11 cellular contexts compared by ENCODE assay signal in the genomic region with DNA sequence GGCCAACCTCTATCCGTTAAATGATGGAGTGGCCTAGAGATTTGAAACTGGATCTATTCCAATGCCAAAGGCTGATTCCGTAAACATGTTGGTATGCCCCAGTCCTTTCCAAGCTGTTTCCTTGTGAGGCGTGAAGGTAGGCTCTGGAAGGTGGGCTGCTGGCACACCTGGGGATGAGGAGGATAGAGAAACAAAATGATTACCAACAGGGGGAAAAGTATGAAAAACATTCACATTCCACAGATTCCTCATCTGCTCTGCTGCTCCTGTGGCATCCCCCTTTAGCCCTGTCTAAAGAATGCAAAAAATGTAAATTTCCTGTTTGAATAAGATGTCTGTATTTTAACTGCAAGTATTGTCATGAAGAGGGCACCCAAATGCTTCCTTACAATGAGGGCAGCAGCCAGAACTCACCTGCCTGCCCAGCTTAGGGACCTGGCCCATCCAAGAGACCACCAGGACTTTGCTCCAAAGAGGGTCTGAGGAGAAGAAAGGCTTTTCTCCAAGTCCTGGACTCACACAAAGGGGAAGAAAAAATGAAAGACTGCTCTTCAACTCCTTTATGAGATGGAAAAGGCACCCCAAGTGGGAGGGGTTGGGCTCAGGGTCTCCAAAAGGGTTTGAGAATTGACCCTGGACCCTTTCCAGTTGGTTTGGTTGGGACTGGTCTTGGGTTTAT.
A peak's percentile ranks its signal among the peaks of the same experiment; 100 is the strongest.
DNase-seq lines count a peak whose midpoint lies in the region; ATAC-seq and TF ChIP-seq lines count a peak whose summit lies in the region.
"Had no signal": no experiment of that assay in that cellular context is flagged by ENCODE, and none has a peak within 500 bp of the region (broad histone marks: within the 10 kb centered on the region; RNA-seq: fewer than 3 reads in every experiment).

No MANE protein-coding gene starts in this region.

- no peaks in the 10 kb centered on the region for H3K79me1 ChIP-seq in H9 (ENCODE audit: insufficient read depth, low read depth, low read length, poor library complexity, severe bottlenecking)

- 0 out of 2 replicates have a peak overlapping the region, but pooled peaks have one; percentile 38 for H3K14ac ChIP-seq in H9 (ENCODE audit: insufficient read depth, low read length)

- H3K4me2 ChIP-seq in H9 (ENCODE audit: insufficient read depth, insufficient read length, low read length): peak overlapping the region; percentile 27

- H3K56ac ChIP-seq in H9 (ENCODE audit: insufficient read length, low read depth, low read length): no peak overlapping the region

- no peak overlapping the region for H2BK20ac ChIP-seq in H9 (ENCODE audit: low read depth, low read length, poor library complexity, severe bottlenecking)

- H2BK12ac ChIP-seq in H9 (ENCODE audit: insufficient read length, low read depth, low read length): no peak overlapping the region

- no peak overlapping the region for H3K23ac ChIP-seq in H9 (ENCODE audit: insufficient read length, low read depth, low read length)

- no peak overlapping the region for H2BK5ac ChIP-seq in H9 (ENCODE audit: insufficient read length, low read length)

- peak overlapping the region; percentile 41 for H3K18ac ChIP-seq in H9 (ENCODE audit: insufficient read length, low read depth, low read length)

- no peak overlapping the region for H2BK15ac ChIP-seq in H9 (ENCODE audit: low read depth, low read length)

- no peak overlapping the region for H4K8ac ChIP-seq in H9 (replicated peaks; ENCODE audit: insufficient read length, low read depth, low read length)

- H3K27me3 Mint-ChIP-seq in H9 (ENCODE audit: low read depth) (no peaks in the 10 kb centered on the region), immature natural killer cell (ENCODE audit: low read depth in 3 of 3) (peaks cover 0 to 2% (median 0%) of the 10 kb centered on the region in 3 donors)
- no peaks in the 10 kb centered on the region for H3K27me3 Mint-ChIP-seq in stimulated activated memory B cell treated with anti-CD40 and anti-IgM and Interleukin-4, amounts not matched to agents 10 μg/mL and 1 μg/mL and 100 μg/mL, for 72 hours
- H3K27me3 Mint-ChIP-seq: activated CD8-positive, alpha-beta T cell treated with anti-CD3 and anti-CD28 coated beads for 36 hours; IgD-negative memory B cell had no signal

- H3K36me3 Mint-ChIP-seq in H9 (ENCODE audit: insufficient read depth in 1 of 3, low read depth in 3 of 3): peaks cover 5 to 15% (median 7%) of the 10 kb centered on the region in 3 experiments
- H3K36me3 Mint-ChIP-seq in stimulated activated memory B cell treated with anti-CD40 and anti-IgM and Interleukin-4, amounts not matched to agents 10 μg/mL and 1 μg/mL and 100 μg/mL, for 72 hours: no peaks in the 10 kb centered on the region
- H3K36me3 Mint-ChIP-seq in immature natural killer cell: peaks cover 0 to 3% (median 0%) of the 10 kb centered on the region in 3 donors

- H3K4me1 Mint-ChIP-seq in H9 (peaks cover 74 to 77% of the 10 kb centered on the region in 2 experiments), immature natural killer cell (peaks cover 4 to 11% of the 10 kb centered on the region in 2 donors)
- peaks cover 35% of the 10 kb centered on the region for H3K4me1 Mint-ChIP-seq in stimulated activated memory B cell treated with anti-CD40 and anti-IgM and Interleukin-4, amounts not matched to agents 10 μg/mL and 1 μg/mL and 100 μg/mL, for 72 hours

- ATAC-seq in stimulated activated memory B cell treated with anti-CD40 and anti-IgM and Interleukin-4, amounts not matched to agents 10 μg/mL and 1 μg/mL and 100 μg/mL, for 72 hours: no peak

- no peak overlapping the region for H2AFZ ChIP-seq in H9 (ENCODE audit: low read length)

- H3K9me3 Mint-ChIP-seq in H9 (peaks cover 0 to 3% of the 10 kb centered on the region in 2 experiments; a peak in 1 of 5 replicates), immature natural killer cell (no peaks in the 10 kb centered on the region)
- H3K9me3 Mint-ChIP-seq in stimulated activated memory B cell treated with anti-CD40 and anti-IgM and Interleukin-4, amounts not matched to agents 10 μg/mL and 1 μg/mL and 100 μg/mL, for 72 hours: no peaks in the 10 kb centered on the region
- H3K9me3 Mint-ChIP-seq: activated CD8-positive, alpha-beta T cell treated with anti-CD3 and anti-CD28 coated beads for 36 hours; IgD-negative memory B cell; neural crest cell had no signal

- TF ChIP-seq CTCF in H9 (conservative IDR thresholded peaks at IDR 0.05): no peak

- H4K91ac ChIP-seq in H9 (ENCODE audit: insufficient read length, low read depth, low read length): peak overlapping the region; percentile 23

- no peak overlapping the region for H3T11ph ChIP-seq in H9 (ENCODE audit: low read length)

- H2AK5ac ChIP-seq in H9 (ENCODE audit: insufficient read length, low read length): no peak overlapping the region

- H4K5ac ChIP-seq in H9 (ENCODE audit: insufficient read length, low read depth, low read length): no peak overlapping the region

- H4K20me1 ChIP-seq in H9 (ENCODE audit: control insufficient read depth, insufficient read depth, insufficient read length): no peaks in the 10 kb centered on the region

- H3K4me1 ChIP-seq in H9 (ENCODE audit: insufficient read depth, low read length): peaks cover 30% of the 10 kb centered on the region

- no peaks in the 10 kb centered on the region for H3K79me2 ChIP-seq in H9 (ENCODE audit: insufficient read depth, low read length)

- peak overlapping the region; percentile 70 for H2BK120ac ChIP-seq in H9 (ENCODE audit: low read depth, low read length, poor library complexity, severe bottlenecking)

- H3K27ac ChIP-seq in H9 (ENCODE audit: insufficient read length, low read depth, low read length): peak overlapping the region; percentile 79

- WGBS in H9 (ENCODE audit: extremely low coverage, insufficient read length, low lambda C conversion rate): no CpG with 5 or more reads among the region's 3 CpGs

- H3K9ac ChIP-seq in H9 (ENCODE audit: extremely low read depth, insufficient read length, low read length): no peak overlapping the region

- H3K4ac ChIP-seq in H9 (ENCODE audit: low read depth, low read length): no peak overlapping the region; the same call in 1 of the 2 replicates

- H3K4me3 Mint-ChIP-seq in H9 (peak overlapping the region; percentile 9 to 58; a peak in 4 of 5 replicates), immature natural killer cell (no peak overlapping the region)
- no peak overlapping the region for H3K4me3 Mint-ChIP-seq in stimulated activated memory B cell treated with anti-CD40 and anti-IgM and Interleukin-4, amounts not matched to agents 10 μg/mL and 1 μg/mL and 100 μg/mL, for 72 hours
- H3K4me3 Mint-ChIP-seq: activated CD8-positive, alpha-beta T cell treated with anti-CD3 and anti-CD28 coated beads for 36 hours; neural crest cell had no signal

- DNase-seq in H9 (peak; percentile 78), astrocyte of the hippocampus (ENCODE audit: low read depth, low spot score) (peak; percentile 67), iPS-NIHi7 (ENCODE audit: extremely low spot score) (peak; percentile 61), immature natural killer cell (no peak), NCI-H82 (lab: John Stamatoyannopoulos, UW) (no peak), NCI-H1105 treated with DMSO at 0.1 percent for 48 hours (lab: John Stamatoyannopoulos, UW) (no peak)
- no peak for DNase-seq in activated T-cell treated with anti-CD3 and anti-CD28 coated beads, Interleukin-2, amount 50 U/mL, for 48 hours
- DNase-seq: activated CD8-positive, alpha-beta T cell treated with anti-CD3 and anti-CD28 coated beads for 36 hours had no signal

- H3K9me3 ChIP-seq in H9 (ENCODE audit: control insufficient read depth, low read depth, low read length): no peaks in the 10 kb centered on the region

- H3K27me3 ChIP-seq in H9 (ENCODE audit: insufficient read depth, low read length): no peaks in the 10 kb centered on the region

- H3K27ac Mint-ChIP-seq in H9: peak overlapping the region; percentile 94 to 98 (median 97)
- H3K27ac Mint-ChIP-seq in stimulated activated memory B cell treated with anti-CD40 and anti-IgM and Interleukin-4, amounts not matched to agents 10 μg/mL and 1 μg/mL and 100 μg/mL, for 72 hours: peak overlapping the region; percentile 61
- H3K27ac Mint-ChIP-seq in immature natural killer cell: peak overlapping the region in 1 of 6 donors; percentile 59
- H3K27ac Mint-ChIP-seq: activated CD8-positive, alpha-beta T cell treated with anti-CD3 and anti-CD28 coated beads for 36 hours; IgD-negative memory B cell had no signal

- no peaks in the 10 kb centered on the region for H3K23me2 ChIP-seq in H9 (ENCODE audit: insufficient read length, low read depth, low read length, poor library complexity, severe bottlenecking)

Comparison
In these comparisons a context has a peak if more than half of its experiments do, and no peak if none do; other contexts are left out.
1. DNase-seq: peak in H9 (single experiment), astrocyte of the hippocampus (single experiment) and iPS-NIHi7 (single experiment); none in activated T-cell treated with anti-CD3 and anti-CD28 coated beads, Interleukin-2, amount 50 U/mL, for 48 hours (0 of 2), immature natural killer cell (0 of 3), NCI-H82 (single experiment) and NCI-H1105 treated with DMSO at 0.1 percent for 48 hours (single experiment).
2. H3K4me3 Mint-ChIP-seq: peak in H9 (2 of 2); none in stimulated activated memory B cell treated with anti-CD40 and anti-IgM and Interleukin-4, amounts not matched to agents 10 μg/mL and 1 μg/mL and 100 μg/mL, for 72 hours (single experiment) and immature natural killer cell (0 of 5).